2 cellular contexts compared by ENCODE assay signal in the genomic region with DNA sequence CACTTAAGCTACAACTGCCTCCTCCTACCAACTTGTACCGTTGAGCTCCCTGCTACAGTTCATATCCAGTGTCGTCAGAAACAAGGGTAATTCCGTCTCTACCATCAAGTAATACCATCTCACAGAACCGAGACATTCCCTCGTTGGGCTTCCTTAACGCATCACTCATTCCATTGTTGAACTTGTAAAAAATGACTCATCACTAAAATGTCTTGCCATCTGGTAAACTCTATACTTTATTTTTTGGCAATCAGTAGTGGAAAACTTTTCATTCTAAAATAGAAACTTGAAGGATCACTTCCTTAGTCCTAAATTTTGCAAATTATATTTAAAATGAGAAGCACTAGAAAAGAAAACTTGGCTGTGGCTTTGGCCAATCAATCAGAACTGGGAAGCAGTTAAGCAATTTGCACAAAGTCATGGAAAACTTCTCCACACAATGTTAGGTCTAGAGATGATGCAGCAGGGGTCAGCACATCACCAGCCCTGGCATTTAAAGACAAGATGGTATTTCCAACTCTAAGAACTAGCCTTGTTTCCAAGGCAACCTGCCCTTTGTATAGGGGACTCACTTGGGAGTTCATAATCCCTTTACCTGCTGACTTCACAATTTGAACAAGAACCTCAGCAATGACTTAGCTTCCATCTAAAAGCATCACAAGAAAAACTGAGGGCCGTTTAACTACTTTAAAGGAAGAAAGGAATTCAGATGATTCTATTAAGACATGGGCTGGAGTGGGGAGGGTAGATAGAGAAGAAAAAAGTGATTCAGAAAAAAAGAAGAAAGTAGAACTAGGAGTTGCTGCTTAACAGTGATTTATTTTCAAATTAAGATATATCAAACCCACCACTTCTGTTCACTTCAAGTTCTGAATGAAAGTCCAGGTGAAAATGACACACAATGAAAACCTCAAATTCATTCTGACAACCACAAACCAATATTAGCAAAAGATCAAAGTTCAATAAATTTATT.
A peak's percentile ranks its signal among the peaks of the same experiment; 100 is the strongest.
TF ChIP-seq lines count a peak whose summit lies in the region.

No MANE protein-coding gene starts in this region.

TF ChIP-seq in GM23338, 12 proteins besides CTCF, POLR2A, EP300 and RAD21 (continued from another document):
- TF ChIP-seq, protein P1, sequence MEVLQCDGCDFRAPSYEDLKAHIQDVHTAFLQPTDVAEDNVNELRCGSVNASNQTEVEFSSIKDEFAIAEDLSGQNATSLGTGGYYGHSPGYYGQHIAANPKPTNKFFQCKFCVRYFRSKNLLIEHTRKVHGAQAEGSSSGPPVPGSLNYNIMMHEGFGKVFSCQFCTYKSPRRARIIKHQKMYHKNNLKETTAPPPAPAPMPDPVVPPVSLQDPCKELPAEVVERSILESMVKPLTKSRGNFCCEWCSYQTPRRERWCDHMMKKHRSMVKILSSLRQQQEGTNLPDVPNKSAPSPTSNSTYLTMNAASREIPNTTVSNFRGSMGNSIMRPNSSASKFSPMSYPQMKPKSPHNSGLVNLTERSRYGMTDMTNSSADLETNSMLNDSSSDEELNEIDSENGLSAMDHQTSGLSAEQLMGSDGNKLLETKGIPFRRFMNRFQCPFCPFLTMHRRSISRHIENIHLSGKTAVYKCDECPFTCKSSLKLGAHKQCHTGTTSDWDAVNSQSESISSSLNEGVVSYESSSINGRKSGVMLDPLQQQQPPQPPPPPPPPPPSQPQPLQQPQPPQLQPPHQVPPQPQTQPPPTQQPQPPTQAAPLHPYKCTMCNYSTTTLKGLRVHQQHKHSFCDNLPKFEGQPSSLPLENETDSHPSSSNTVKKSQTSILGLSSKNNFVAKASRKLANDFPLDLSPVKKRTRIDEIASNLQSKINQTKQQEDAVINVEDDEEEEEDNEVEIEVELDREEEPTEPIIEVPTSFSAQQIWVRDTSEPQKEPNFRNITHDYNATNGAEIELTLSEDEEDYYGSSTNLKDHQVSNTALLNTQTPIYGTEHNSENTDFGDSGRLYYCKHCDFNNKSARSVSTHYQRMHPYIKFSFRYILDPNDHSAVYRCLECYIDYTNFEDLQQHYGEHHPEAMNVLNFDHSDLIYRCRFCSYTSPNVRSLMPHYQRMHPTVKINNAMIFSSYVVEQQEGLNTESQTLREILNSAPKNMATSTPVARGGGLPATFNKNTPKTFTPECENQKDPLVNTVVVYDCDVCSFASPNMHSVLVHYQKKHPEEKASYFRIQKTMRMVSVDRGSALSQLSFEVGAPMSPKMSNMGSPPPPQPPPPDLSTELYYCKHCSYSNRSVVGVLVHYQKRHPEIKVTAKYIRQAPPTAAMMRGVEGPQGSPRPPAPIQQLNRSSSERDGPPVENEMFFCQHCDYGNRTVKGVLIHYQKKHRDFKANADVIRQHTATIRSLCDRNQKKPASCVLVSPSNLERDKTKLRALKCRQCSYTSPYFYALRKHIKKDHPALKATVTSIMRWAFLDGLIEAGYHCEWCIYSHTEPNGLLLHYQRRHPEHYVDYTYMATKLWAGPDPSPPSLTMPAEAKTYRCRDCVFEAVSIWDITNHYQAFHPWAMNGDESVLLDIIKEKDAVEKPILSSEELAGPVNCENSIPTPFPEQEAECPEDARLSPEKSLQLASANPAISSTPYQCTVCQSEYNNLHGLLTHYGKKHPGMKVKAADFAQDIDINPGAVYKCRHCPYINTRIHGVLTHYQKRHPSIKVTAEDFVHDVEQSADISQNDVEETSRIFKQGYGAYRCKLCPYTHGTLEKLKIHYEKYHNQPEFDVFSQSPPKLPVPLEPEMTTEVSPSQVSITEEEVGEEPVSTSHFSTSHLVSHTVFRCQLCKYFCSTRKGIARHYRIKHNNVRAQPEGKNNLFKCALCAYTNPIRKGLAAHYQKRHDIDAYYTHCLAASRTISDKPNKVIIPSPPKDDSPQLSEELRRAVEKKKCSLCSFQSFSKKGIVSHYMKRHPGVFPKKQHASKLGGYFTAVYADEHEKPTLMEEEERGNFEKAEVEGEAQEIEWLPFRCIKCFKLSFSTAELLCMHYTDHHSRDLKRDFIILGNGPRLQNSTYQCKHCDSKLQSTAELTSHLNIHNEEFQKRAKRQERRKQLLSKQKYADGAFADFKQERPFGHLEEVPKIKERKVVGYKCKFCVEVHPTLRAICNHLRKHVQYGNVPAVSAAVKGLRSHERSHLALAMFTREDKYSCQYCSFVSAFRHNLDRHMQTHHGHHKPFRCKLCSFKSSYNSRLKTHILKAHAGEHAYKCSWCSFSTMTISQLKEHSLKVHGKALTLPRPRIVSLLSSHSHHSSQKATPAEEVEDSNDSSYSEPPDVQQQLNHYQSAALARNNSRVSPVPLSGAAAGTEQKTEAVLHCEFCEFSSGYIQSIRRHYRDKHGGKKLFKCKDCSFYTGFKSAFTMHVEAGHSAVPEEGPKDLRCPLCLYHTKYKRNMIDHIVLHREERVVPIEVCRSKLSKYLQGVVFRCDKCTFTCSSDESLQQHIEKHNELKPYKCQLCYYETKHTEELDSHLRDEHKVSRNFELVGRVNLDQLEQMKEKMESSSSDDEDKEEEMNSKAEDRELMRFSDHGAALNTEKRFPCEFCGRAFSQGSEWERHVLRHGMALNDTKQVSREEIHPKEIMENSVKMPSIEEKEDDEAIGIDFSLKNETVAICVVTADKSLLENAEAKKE (CRISPR knock-in tag; IDR thresholded peaks at IDR 0.05), result no peak
- TF ChIP-seq CREB1 (CRISPR knock-in tag; IDR thresholded peaks at IDR 0.05; ENCODE audit: low read depth) (no peak; the same call in 1 of the 2 replicates), ZNF331 (CRISPR knock-in tag; IDR thresholded peaks at IDR 0.05; ENCODE audit: low read depth) (no peak)
- TF ChIP-seq, protein P2, sequence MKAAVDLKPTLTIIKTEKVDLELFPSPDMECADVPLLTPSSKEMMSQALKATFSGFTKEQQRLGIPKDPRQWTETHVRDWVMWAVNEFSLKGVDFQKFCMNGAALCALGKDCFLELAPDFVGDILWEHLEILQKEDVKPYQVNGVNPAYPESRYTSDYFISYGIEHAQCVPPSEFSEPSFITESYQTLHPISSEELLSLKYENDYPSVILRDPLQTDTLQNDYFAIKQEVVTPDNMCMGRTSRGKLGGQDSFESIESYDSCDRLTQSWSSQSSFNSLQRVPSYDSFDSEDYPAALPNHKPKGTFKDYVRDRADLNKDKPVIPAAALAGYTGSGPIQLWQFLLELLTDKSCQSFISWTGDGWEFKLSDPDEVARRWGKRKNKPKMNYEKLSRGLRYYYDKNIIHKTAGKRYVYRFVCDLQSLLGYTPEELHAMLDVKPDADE (IDR thresholded peaks at IDR 0.05), result no peak

TF ChIP-seq in SK-N-SH, 30 proteins besides CTCF, POLR2A, EP300 and RAD21 (continued from another document):
- TF ChIP-seq POLR2AphosphoS5 (IDR thresholded peaks at IDR 0.05; ENCODE audit: low read depth, low read length) (peak; percentile 76; the same call in 1 of the 2 replicates), NFIC (IDR thresholded peaks at IDR 0.05; ENCODE audit: borderline replicate concordance) (peak; percentile 92), RXRA (IDR thresholded peaks at IDR 0.05; ENCODE audit: borderline replicate concordance, low read depth) (peak; percentile 77), RFX5 (IDR thresholded peaks at IDR 0.05; ENCODE audit: low read length) (no peak), GATA2 (CRISPR knock-in tag; IDR thresholded peaks at IDR 0.05) (no peak), CHD2 (IDR thresholded peaks at IDR 0.05; ENCODE audit: low read length, partially characterized antibody) (no peak), SIN3A (IDR thresholded peaks at IDR 0.05; ENCODE audit: borderline replicate concordance, low read depth, low read length) (no peak)
- TF ChIP-seq, protein P3, sequence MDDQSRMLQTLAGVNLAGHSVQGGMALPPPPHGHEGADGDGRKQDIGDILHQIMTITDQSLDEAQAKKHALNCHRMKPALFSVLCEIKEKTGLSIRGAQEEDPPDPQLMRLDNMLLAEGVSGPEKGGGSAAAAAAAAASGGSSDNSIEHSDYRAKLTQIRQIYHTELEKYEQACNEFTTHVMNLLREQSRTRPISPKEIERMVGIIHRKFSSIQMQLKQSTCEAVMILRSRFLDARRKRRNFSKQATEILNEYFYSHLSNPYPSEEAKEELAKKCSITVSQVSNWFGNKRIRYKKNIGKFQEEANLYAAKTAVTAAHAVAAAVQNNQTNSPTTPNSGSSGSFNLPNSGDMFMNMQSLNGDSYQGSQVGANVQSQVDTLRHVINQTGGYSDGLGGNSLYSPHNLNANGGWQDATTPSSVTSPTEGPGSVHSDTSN (IDR thresholded peaks at IDR 0.05), result peak; percentile 87
- TF ChIP-seq, protein P4, sequence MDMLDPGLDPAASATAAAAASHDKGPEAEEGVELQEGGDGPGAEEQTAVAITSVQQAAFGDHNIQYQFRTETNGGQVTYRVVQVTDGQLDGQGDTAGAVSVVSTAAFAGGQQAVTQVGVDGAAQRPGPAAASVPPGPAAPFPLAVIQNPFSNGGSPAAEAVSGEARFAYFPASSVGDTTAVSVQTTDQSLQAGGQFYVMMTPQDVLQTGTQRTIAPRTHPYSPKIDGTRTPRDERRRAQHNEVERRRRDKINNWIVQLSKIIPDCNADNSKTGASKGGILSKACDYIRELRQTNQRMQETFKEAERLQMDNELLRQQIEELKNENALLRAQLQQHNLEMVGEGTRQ (IDR thresholded peaks at IDR 0.05; ENCODE audit: borderline replicate concordance, low read depth, low read length), result no peak
- TF ChIP-seq, protein P5, sequence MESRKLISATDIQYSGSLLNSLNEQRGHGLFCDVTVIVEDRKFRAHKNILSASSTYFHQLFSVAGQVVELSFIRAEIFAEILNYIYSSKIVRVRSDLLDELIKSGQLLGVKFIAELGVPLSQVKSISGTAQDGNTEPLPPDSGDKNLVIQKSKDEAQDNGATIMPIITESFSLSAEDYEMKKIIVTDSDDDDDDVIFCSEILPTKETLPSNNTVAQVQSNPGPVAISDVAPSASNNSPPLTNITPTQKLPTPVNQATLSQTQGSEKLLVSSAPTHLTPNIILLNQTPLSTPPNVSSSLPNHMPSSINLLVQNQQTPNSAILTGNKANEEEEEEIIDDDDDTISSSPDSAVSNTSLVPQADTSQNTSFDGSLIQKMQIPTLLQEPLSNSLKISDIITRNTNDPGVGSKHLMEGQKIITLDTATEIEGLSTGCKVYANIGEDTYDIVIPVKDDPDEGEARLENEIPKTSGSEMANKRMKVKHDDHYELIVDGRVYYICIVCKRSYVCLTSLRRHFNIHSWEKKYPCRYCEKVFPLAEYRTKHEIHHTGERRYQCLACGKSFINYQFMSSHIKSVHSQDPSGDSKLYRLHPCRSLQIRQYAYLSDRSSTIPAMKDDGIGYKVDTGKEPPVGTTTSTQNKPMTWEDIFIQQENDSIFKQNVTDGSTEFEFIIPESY (IDR thresholded peaks at IDR 0.05; ENCODE audit: borderline replicate concordance, low read depth), result 0 out of 2 replicates have a peak, but pooled peaks have one; percentile 14
TF ChIP-seq in SK-N-SH: peak in this region for 13.
